In genomic region chr5:34487202-34487879, GRCh38 we compare ENCODE assay signal across 10 cellular contexts.
DNase-seq lines count a peak whose midpoint lies in the region; TF ChIP-seq lines count a peak whose summit lies in the region.
"Had no signal": no experiment of that assay in that cellular context is flagged by ENCODE, and none has a peak within 500 bp of the region (broad histone marks: within the 10 kb centered on the region; RNA-seq: fewer than 3 reads in every experiment).

No MANE protein-coding gene starts in this region.

- DNase-seq in EL (peak; percentile 88), PC-9 (peak; percentile 53 to 100), fibroblast of mammary gland (ENCODE audit: low read depth) (peak; percentile 95), superior temporal gyrus (ENCODE audit: extremely low spot score) (no peak), ecto neural progenitor cell (ENCODE audit: low spot score) (no peak)
- DNase-seq in activated naive CD4-positive, alpha-beta T cell treated with Interleukin-2 at 50 U/mL for 16 hours, result no peak
- no peak for DNase-seq in effector memory CD4-positive, alpha-beta T cell
- DNase-seq: NCI-H2227 treated with DMSO at 0.1 percent for 48 hours had no signal

- H3K27ac ChIP-seq in PC-9 (peak overlapping the region; percentile 95), rectal smooth muscle tissue (ENCODE audit: low read depth, low read length) (peak overlapping the region; percentile 22)
- H3K27ac ChIP-seq in effector memory CD4-positive, alpha-beta T cell (ENCODE audit: insufficient read depth, low read length, poor library complexity, severe bottlenecking), result no peak overlapping the region

- H4K20me1 ChIP-seq in PC-9 (ENCODE audit: insufficient read depth), result no peaks in the 10 kb centered on the region

- BruUV-seq in PC-9 (replicated peaks; lab: Mats Ljungman, UMichigan), result no TSS peak

- H3K79me2 ChIP-seq in PC-9 (ENCODE audit: low read depth), result no peaks in the 10 kb centered on the region

- H3F3A ChIP-seq in PC-9 (ENCODE audit: insufficient read depth, low read depth), result peaks cover 33% of the 10 kb centered on the region

- H3K9me2 ChIP-seq in PC-9 (ENCODE audit: insufficient read depth), result no peaks in the 10 kb centered on the region

- H2AFZ ChIP-seq in PC-9, result peak overlapping the region; percentile 60

- H3K36me3 ChIP-seq in PC-9 (ENCODE audit: low read depth) (no peaks in the 10 kb centered on the region), rectal smooth muscle tissue (ENCODE audit: control insufficient read depth, insufficient read depth, low read length) (no peaks in the 10 kb centered on the region)
- no peaks in the 10 kb centered on the region for H3K36me3 ChIP-seq in effector memory CD4-positive, alpha-beta T cell (ENCODE audit: control insufficient read depth, insufficient read depth, low read length)

- TF ChIP-seq CTCF in PC-9 (conservative IDR thresholded peaks at IDR 0.05), result no peak
- TF ChIP-seq CTCF in fibroblast of mammary gland (conservative IDR thresholded peaks at IDR 0.05; ENCODE audit: control insufficient read depth, insufficient read depth, low read depth, low read length), result no peak

- POLR2A ChIA-PET in PC-9 (lab: Charles Lee; ENCODE audit: unreplicated experiment), result interaction anchor here (0.5 to 0.9 kb wide), 4 partner anchors 14 to 442 kb away, joined by 3 to 18 read pairs (median 4); no protein-coding TSS in a partner anchor

- H3K4me1 ChIP-seq in PC-9 (replicated peaks; ENCODE audit: insufficient read depth) (peaks cover 46% of the 10 kb centered on the region), rectal smooth muscle tissue (ENCODE audit: control insufficient read depth, insufficient read depth, low read length) (peaks cover 14% of the 10 kb centered on the region)
- H3K4me1 ChIP-seq in effector memory CD4-positive, alpha-beta T cell (ENCODE audit: control insufficient read depth, insufficient read depth, low read length, poor library complexity, severe bottlenecking), result no peaks in the 10 kb centered on the region

- no peak overlapping the region for H3K9ac ChIP-seq in rectal smooth muscle tissue (ENCODE audit: low read length)

- no peaks in the 10 kb centered on the region for H3K9me3 ChIP-seq in PC-9 (ENCODE audit: insufficient read depth, low read depth)
- no peaks in the 10 kb centered on the region for H3K9me3 ChIP-seq in effector memory CD4-positive, alpha-beta T cell (ENCODE audit: control insufficient read depth, low read length)

- CTCF ChIA-PET in PC-9 (lab: Charles Lee), result interaction anchor here (0.6 to 4.8 kb wide), 10 partner anchors 9 to 428 kb away, joined by 3 to 34 read pairs (median 4); partner anchors contain the start of genes BRIX1 and RAD1

- H3K4me2 ChIP-seq in PC-9, result peak overlapping the region; percentile 69

- H3K4me3 ChIP-seq in PC-9 (peak overlapping the region; percentile 28; the same call in 1 of the 2 replicates), fibroblast of mammary gland (ENCODE audit: control insufficient read depth, low read depth, low read length) (peak overlapping the region; percentile 12), rectal smooth muscle tissue (ENCODE audit: low read length) (no peak overlapping the region)
- no peak overlapping the region for H3K4me3 ChIP-seq in effector memory CD4-positive, alpha-beta T cell (ENCODE audit: insufficient read depth, low read depth, low read length, poor library complexity, severe bottlenecking)
- H3K4me3 ChIP-seq: GM12878 had no signal

- intact Hi-C loops in PC-9 (cut with micrococcal nuclease; ENCODE audit: unreplicated experiment), result loop anchor here (1.0 to 5.0 kb wide), 4 partner anchors 99 to 330 kb away; no protein-coding TSS in a partner anchor

- H3K27me3 ChIP-seq in PC-9 (ENCODE audit: insufficient read depth, low read depth) (no peaks in the 10 kb centered on the region), rectal smooth muscle tissue (ENCODE audit: control insufficient read depth, insufficient read depth, low read length) (no peaks in the 10 kb centered on the region)
- no peaks in the 10 kb centered on the region for H3K27me3 ChIP-seq in effector memory CD4-positive, alpha-beta T cell (replicated peaks; ENCODE audit: control insufficient read depth, insufficient read depth, low read length, poor library complexity, severe bottlenecking)

Comparison
In these comparisons a context has a peak if more than half of its experiments do, and no peak if none do; other contexts are left out.
1. DNase-seq: peak in EL (single experiment), PC-9 (2 of 2) and fibroblast of mammary gland (single experiment); none in activated naive CD4-positive, alpha-beta T cell treated with Interleukin-2 at 50 U/mL for 16 hours (single experiment), superior temporal gyrus (single experiment), effector memory CD4-positive, alpha-beta T cell (0 of 3) and ecto neural progenitor cell (single experiment).
2. H3K4me3 ChIP-seq: peak in PC-9 (single experiment) and fibroblast of mammary gland (single experiment); none in rectal smooth muscle tissue (single experiment) and effector memory CD4-positive, alpha-beta T cell (single experiment).